ENCODE assay signal across 8 cellular contexts in genomic region chr17:17824119-17824779, GRCh38. TPM values are rescaled to one million over a fixed set of nuclear protein-coding genes. Genes with fewer than 3 reads are reported as not detected.
DNase-seq lines count a peak whose midpoint lies in the region; ATAC-seq and TF ChIP-seq lines count a peak whose summit lies in the region.

No MANE protein-coding gene starts in this region.

- TF ChIP-seq POLR2A in ovary (IDR thresholded peaks at IDR 0.05), result no peak

- H3K36me3 Mint-ChIP-seq in Caco-2 (ENCODE audit: insufficient read depth, unreplicated experiment) (peaks cover 41% of the 10 kb centered on the region), GM23338 (ENCODE audit: low read depth) (peaks cover 22% of the 10 kb centered on the region)

- H3K4me1 Mint-ChIP-seq in Caco-2 (ENCODE audit: low read depth, unreplicated experiment), result peaks cover 37% of the 10 kb centered on the region
- peaks cover 73% of the 10 kb centered on the region for H3K4me1 Mint-ChIP-seq in GM23338

- H3K4me2 ChIP-seq in GM23338, result peak overlapping the region; percentile 77

- CTCF ChIA-PET in Caco-2 (lab: Charles Lee), result interaction anchor here (1.2 kb wide), 1 partner anchor 12 kb away, joined by 4 read pairs; the partner anchor contains the start of gene SREBF1

- H3K9me3 ChIP-seq in Caco-2 (no peaks in the 10 kb centered on the region), SJSA1 (replicated peaks) (no peaks in the 10 kb centered on the region), ovary (no peaks in the 10 kb centered on the region)

- TSS peak; percentile 95 for BruUV-seq in Caco-2 (replicated peaks; lab: Mats Ljungman, UMichigan)

- peaks cover 13% of the 10 kb centered on the region for H3F3A ChIP-seq in GM23338 (replicated peaks; ENCODE audit: low read depth)

- H3K79me2 ChIP-seq in GM23338 (replicated peaks; ENCODE audit: insufficient read depth), result peaks cover 73% of the 10 kb centered on the region

- H3K27me3 ChIP-seq in Caco-2 (replicated peaks; ENCODE audit: control insufficient read depth, insufficient read depth, low read length) (no peaks in the 10 kb centered on the region), GM23338 (ENCODE audit: insufficient read depth) (no peaks in the 10 kb centered on the region), SJSA1 (replicated peaks) (no peaks in the 10 kb centered on the region), ovary (no peaks in the 10 kb centered on the region)

- H3K4me3 Mint-ChIP-seq in Caco-2 (ENCODE audit: unreplicated experiment) (peak overlapping the region; percentile 70), GM23338 (peak overlapping the region; percentile 60)

- H3K36me3 ChIP-seq in Caco-2 (ENCODE audit: control insufficient read depth, insufficient read depth, low read length) (peaks cover 2% of the 10 kb centered on the region), GM23338 (ENCODE audit: insufficient read depth) (0 out of 2 replicates have a peak, but pooled peaks cover 5% of the 10 kb centered on the region), SJSA1 (peaks cover 3% of the 10 kb centered on the region), ovary (no peaks in the 10 kb centered on the region)

- peak overlapping the region; percentile 19; the same call in 1 of the 2 replicates for H3K4me3 ChIP-seq in Caco-2 (ENCODE audit: low read depth, low read length)
- H3K4me3 ChIP-seq in GM23338, result peak overlapping the region; percentile 46
- peak overlapping the region; percentile 26 for H3K4me3 ChIP-seq in SJSA1
- peak overlapping the region; percentile 7 for H3K4me3 ChIP-seq in epithelial cell of proximal tubule (ENCODE audit: low read depth, low read length)
- H3K4me3 ChIP-seq in ovary, result peak overlapping the region; percentile 32

- H3K27me3 Mint-ChIP-seq in Caco-2 (ENCODE audit: insufficient read depth, unreplicated experiment) (no peaks in the 10 kb centered on the region), GM23338 (ENCODE audit: insufficient read depth, low read depth, poor library complexity) (peaks cover 21% of the 10 kb centered on the region)

- POLR2A ChIA-PET in Caco-2 (lab: Charles Lee), result interaction anchor here (0.5 to 1.5 kb wide), 2 partner anchors 12 to 183 kb away, joined by 3 to 12 read pairs; partner anchors contain the start of gene SREBF1

- no peak for TF ChIP-seq EP300 in ovary (IDR thresholded peaks at IDR 0.05)

- peak; percentile 16 for ATAC-seq in GM23338
- no peak for ATAC-seq in HG03039 (IDR thresholded peaks at IDR 0.05; ENCODE audit: unreplicated experiment)

- peaks cover 69% of the 10 kb centered on the region for H4K20me1 ChIP-seq in GM23338 (replicated peaks; ENCODE audit: insufficient read depth)

- H3K4me1 ChIP-seq in Caco-2 (peaks cover 32% of the 10 kb centered on the region), GM23338 (ENCODE audit: insufficient read depth) (peaks cover 49% of the 10 kb centered on the region), SJSA1 (replicated peaks) (peaks cover 39% of the 10 kb centered on the region), ovary (ENCODE audit: insufficient read depth) (peaks cover 43% of the 10 kb centered on the region)

- intact Hi-C loops in Caco-2 (cut with micrococcal nuclease; ENCODE audit: unreplicated experiment), result loop anchor here (1.0 kb wide), 1 partner anchor 10 kb away; no protein-coding TSS in a partner anchor
- intact Hi-C loops in ovary (cut with DNase I), result no loop called here

- H3K27ac ChIP-seq in GM23338 (ENCODE audit: low read depth), result peak overlapping the region; percentile 99
- peak overlapping the region; percentile 33; the same call in 1 of the 2 replicates for H3K27ac ChIP-seq in SJSA1
- peak overlapping the region; percentile 44 to 92 for H3K27ac ChIP-seq in ovary

- peak overlapping the region; percentile 76 for H3K27ac Mint-ChIP-seq in Caco-2 (ENCODE audit: unreplicated experiment)
- H3K27ac Mint-ChIP-seq in GM23338, result peak overlapping the region; percentile 97

- no peak for TF ChIP-seq CTCF in Caco-2 (IDR thresholded peaks at IDR 0.05; ENCODE audit: insufficient read depth in 1 of 2, low read depth in 1 of 2, low read length in 1 of 2, severe bottlenecking in 1 of 2, unreplicated experiment in 1 of 2)
- TF ChIP-seq CTCF in GM23338 (conservative IDR thresholded peaks at IDR 0.05; ENCODE audit: low read depth in 2 of 2), result no peak
- no peak for TF ChIP-seq CTCF in epithelial cell of proximal tubule (conservative IDR thresholded peaks at IDR 0.05; ENCODE audit: low read depth, low read length)
- no peak for TF ChIP-seq CTCF in ovary (IDR thresholded peaks at IDR 0.05)

- DNase-seq in Caco-2, result no peak
- DNase-seq in GM23338 (ENCODE audit: low spot score), result no peak
- no peak for DNase-seq in SJSA1 (ENCODE audit: low read depth in 1 of 2, low spot score in 2 of 2)
- DNase-seq in epithelial cell of proximal tubule (ENCODE audit: low read depth), result no peak
- DNase-seq in ovary, result peak in 3 of 5 donors; percentile 54 to 64 (median 63)
- DNase-seq in MV-4-11 (lab: John Stamatoyannopoulos, UW), result no peak
- DNase-seq in activated CD4-positive, CD25-positive, alpha-beta regulatory T cell (lab: John Stamatoyannopoulos, UW), result no peak

- no peaks in the 10 kb centered on the region for H3K9me2 ChIP-seq in GM23338 (ENCODE audit: insufficient read depth)

- no peak overlapping the region for H2AFZ ChIP-seq in GM23338

- H3K9me3 Mint-ChIP-seq in Caco-2 (ENCODE audit: unreplicated experiment) (no peaks in the 10 kb centered on the region), GM23338 (no peaks in the 10 kb centered on the region)

- WGBS in ovary, 3 donors, result 7 to 15% (median 8%) methylated on average over 11 of the region's 11 CpGs

TF ChIP-seq in GM23338, 12 proteins besides CTCF, POLR2A, EP300 and RAD21 (continues in another document):
- no peak for TF ChIP-seq ZNF331 (CRISPR knock-in tag; IDR thresholded peaks at IDR 0.05; ENCODE audit: low read depth)
- TF ChIP-seq CREB1 (CRISPR knock-in tag; IDR thresholded peaks at IDR 0.05; ENCODE audit: low read depth), result no peak
- TF ChIP-seq EZH2phosphoT487 (IDR thresholded peaks at IDR 0.05; ENCODE audit: unreplicated experiment), result no peak
- no peak for TF ChIP-seq ZNF114 (CRISPR knock-in tag; IDR thresholded peaks at IDR 0.05)
- TF ChIP-seq NANOG (IDR thresholded peaks at IDR 0.05; ENCODE audit: borderline replicate concordance), result no peak
- TF ChIP-seq POLR2AphosphoS5 (IDR thresholded peaks at IDR 0.05; ENCODE audit: low read depth), result no peak

RNA-seq across cellular contexts. Expression of gene SREBF1, which starts 12.5 kb away (rescaled TPM):
- total RNA-seq in Caco-2 (2022) (109 and 118 TPM in 2 replicates), epithelial cell of proximal tubule (58.3 and 65.1 TPM in 2 replicates), ovary (100 to 1,000 TPM in 3 of 7 donors, 10 to 100 TPM in 4; 30.3 to 190 (median 97.4) TPM)
- total RNA-seq in GM23338 (2014; rRNA removed; shearing (Covaris generic)), result 77.7 and 85.3 TPM in 2 replicates
- polyA plus RNA-seq in GM23338 (2016; fragmentation: Nextera tagmentation; extraction: Ambion mirVana) (39.6 and 43.7 TPM in 2 replicates), ovary (10 to 100 TPM; 24.3 to 44.3 TPM)
- 17.2 and 32.7 TPM in 2 replicates for total RNA-seq in SJSA1 (2014; rRNA removed; shearing (Covaris generic))

Comparison
In these comparisons a context has a peak if more than half of its experiments do, and no peak if none do; other contexts are left out.
1. DNase-seq: peak in ovary (3 of 5); none in Caco-2 (0 of 2), GM23338 (single experiment), SJSA1 (0 of 2), epithelial cell of proximal tubule (single experiment), MV-4-11 (single experiment) and activated CD4-positive, CD25-positive, alpha-beta regulatory T cell (0 of 4).
2. H3K27ac ChIP-seq: peak in every context shown above with its lines; median percentile 99 in GM23338; 68 in ovary; 33 in SJSA1.
3. Peak in every context shown above with its lines, with median percentiles within 50 percentile points of each other: H3K4me3 ChIP-seq.